ENCODE assay signal across 8 cellular contexts in genomic region chr6:11231564-11232176, GRCh38. TPM values are rescaled to one million over a fixed set of nuclear protein-coding genes. Genes with fewer than 3 reads are reported as not detected.
DNase-seq lines count a peak whose midpoint lies in the region; ATAC-seq, FAIRE-seq and TF ChIP-seq lines count a peak whose summit lies in the region.

No MANE protein-coding gene starts in this region.

- intact Hi-C loops in naive thymus-derived CD4-positive, alpha-beta T cell (cut with micrococcal nuclease), result loop anchor here (1.0 to 10.0 kb wide), 19 partner anchors 7 to 780 kb away; partner anchors contain the start of genes SMIM13 (in 2 of the 2), C6orf52 (in 1 of the 2), PAK1IP1 (in 1 of the 2) and TMEM14B (in 1 of the 2)

- no peak for FAIRE-seq in RCC 7860 (lab: Jason Lieb, UNC)

- H3K4me1 Mint-ChIP-seq in naive thymus-derived CD4-positive, alpha-beta T cell, result peaks cover 26 to 76% (median 40%) of the 10 kb centered on the region in 7 donors

- DNase-seq in DND-41 (no peak), RCC 7860 (ENCODE audit: low spot score) (peak; percentile 54), epithelial cell of esophagus (ENCODE audit: low read depth) (no peak), GF-D8 (lab: John Stamatoyannopoulos, UW) (no peak), C1 segment of cervical spinal cord (lab: John Stamatoyannopoulos, UW) (no peak)
- DNase-seq in naive thymus-derived CD4-positive, alpha-beta T cell, result no peak
- DNase-seq in effector CD4-positive, alpha-beta T cell, result no peak

- no peaks in the 10 kb centered on the region for H3K9me3 ChIP-seq in DND-41 (ENCODE audit: insufficient read depth, low read length, severe bottlenecking)
- H3K9me3 ChIP-seq in naive thymus-derived CD4-positive, alpha-beta T cell (ENCODE audit: control insufficient read depth in 2 of 3, low read length in 3 of 3), result no peaks in the 10 kb centered on the region

- H3K27ac Mint-ChIP-seq in naive thymus-derived CD4-positive, alpha-beta T cell, result peak overlapping the region; percentile 88 to 99 (median 98)

- peak overlapping the region; percentile 67 for H2AFZ ChIP-seq in DND-41 (ENCODE audit: low read depth, low read length)

- peaks cover 26% of the 10 kb centered on the region for H3K4me1 ChIP-seq in DND-41 (ENCODE audit: insufficient read depth, low read length)
- H3K4me1 ChIP-seq in naive thymus-derived CD4-positive, alpha-beta T cell (ENCODE audit: control insufficient read depth in 2 of 2, insufficient read depth in 2 of 2, low read length in 2 of 2), result peaks cover 13 to 23% of the 10 kb centered on the region in 2 donors

- peak overlapping the region; percentile 86 to 98 (median 94) for H3K4me3 Mint-ChIP-seq in naive thymus-derived CD4-positive, alpha-beta T cell

- ATAC-seq in DND-41 (ENCODE audit: insufficient read depth, low read depth), result no peak
- no peak for ATAC-seq in naive thymus-derived CD4-positive, alpha-beta T cell
- no peak for ATAC-seq in HG02763 (IDR thresholded peaks at IDR 0.05; ENCODE audit: unreplicated experiment)

- H3K9ac ChIP-seq in DND-41 (ENCODE audit: low read depth, low read length), result peak overlapping the region; percentile 70

- H3K4me3 ChIP-seq in DND-41 (ENCODE audit: low read depth in 1 of 2, low read length in 2 of 2) (peak overlapping the region in 1 of 2 experiments; percentile 65; a peak in 2 of 4 replicates), epithelial cell of esophagus (ENCODE audit: low read length) (peak overlapping the region; percentile 66)
- peak overlapping the region; percentile 69 for H3K4me3 ChIP-seq in naive thymus-derived CD4-positive, alpha-beta T cell (ENCODE audit: low read length)

- peaks cover 0 to 26% (median 4%) of the 10 kb centered on the region in 5 donors for H3K36me3 Mint-ChIP-seq in naive thymus-derived CD4-positive, alpha-beta T cell

- H4K20me1 ChIP-seq in DND-41 (ENCODE audit: insufficient read depth, low read length), result no peaks in the 10 kb centered on the region

- H3K4me2 ChIP-seq in DND-41 (ENCODE audit: insufficient read depth, low read length), result peak overlapping the region; percentile 94

- no peaks in the 10 kb centered on the region for H3K9me3 Mint-ChIP-seq in naive thymus-derived CD4-positive, alpha-beta T cell

- H3K27me3 ChIP-seq in DND-41 (ENCODE audit: insufficient read depth, low read length, poor library complexity), result no peaks in the 10 kb centered on the region
- no peaks in the 10 kb centered on the region for H3K27me3 ChIP-seq in naive thymus-derived CD4-positive, alpha-beta T cell (ENCODE audit: control insufficient read depth in 2 of 2, insufficient read depth in 2 of 2, low read length in 2 of 2)

- TF ChIP-seq CTCF in DND-41 (IDR thresholded peaks at IDR 0.05; ENCODE audit: borderline replicate concordance, extremely low read depth, low read length, poor library complexity, severe bottlenecking) (no peak), epithelial cell of esophagus (IDR thresholded peaks at IDR 0.05; ENCODE audit: insufficient read depth, low read depth, low read length, missing control alignments) (no peak)

- POLR2A ChIA-PET in naive thymus-derived CD4-positive, alpha-beta T cell (lab: Charles Lee), result interaction anchor here (0.6 to 1.0 kb wide), 2 partner anchors 27 to 536 kb away, joined by 4 to 7 read pairs; no protein-coding TSS in a partner anchor

- H3K36me3 ChIP-seq in DND-41 (ENCODE audit: insufficient read depth, low read length), result no peaks in the 10 kb centered on the region
- H3K36me3 ChIP-seq in naive thymus-derived CD4-positive, alpha-beta T cell (ENCODE audit: control insufficient read depth in 2 of 3, insufficient read depth in 3 of 3, low read length in 3 of 3), result no peaks in the 10 kb centered on the region

- no peaks in the 10 kb centered on the region for H3K79me2 ChIP-seq in DND-41 (ENCODE audit: insufficient read depth, low read length)

- CTCF ChIA-PET in naive thymus-derived CD4-positive, alpha-beta T cell (lab: Charles Lee), result no interaction called here

- no peak overlapping the region for H3K27ac ChIP-seq in DND-41 (ENCODE audit: low read length)
- peak overlapping the region; percentile 60 for H3K27ac ChIP-seq in naive thymus-derived CD4-positive, alpha-beta T cell (ENCODE audit: low read depth, low read length)

- no peaks in the 10 kb centered on the region for H3K27me3 Mint-ChIP-seq in naive thymus-derived CD4-positive, alpha-beta T cell

RNA-seq across cellular contexts. Expression of gene NEDD9, which starts 0.8 kb away (rescaled TPM):
- 10 to 100 TPM; 29.4 to 62.9 (median 40.2) TPM for total RNA-seq in naive thymus-derived CD4-positive, alpha-beta T cell
- 10 to 100 TPM; 14.2 to 30.7 TPM for polyA plus RNA-seq in naive thymus-derived CD4-positive, alpha-beta T cell
